ENCODE assay signal across 23 cellular contexts in genomic region chr16:3513892-3514600, GRCh38. TPM values are rescaled to one million over a fixed set of nuclear protein-coding genes. Genes with fewer than 3 reads are reported as not detected.
A peak's percentile ranks its signal among the peaks of the same experiment; 100 is the strongest.
DNase-seq lines count a peak whose midpoint lies in the region; ATAC-seq lines count a peak whose summit lies in the region.
"Had no signal": no experiment of that assay in that cellular context is flagged by ENCODE, and none has a peak within 500 bp of the region (broad histone marks: within the 10 kb centered on the region; RNA-seq: fewer than 3 reads in every experiment).

No MANE protein-coding gene starts in this region.

- H3K27me3 ChIP-seq in CD4-positive, CD25-positive, alpha-beta regulatory T cell (ENCODE audit: control insufficient read depth, insufficient read depth, low read length): no peaks in the 10 kb centered on the region
- H3K27me3 ChIP-seq: uterus had no signal

- peaks cover 22% of the 10 kb centered on the region for H3K4me1 ChIP-seq in CD4-positive, CD25-positive, alpha-beta regulatory T cell (ENCODE audit: control insufficient read depth, insufficient read depth, low read length, poor library complexity, severe bottlenecking)
- H3K4me1 ChIP-seq: uterus had no signal

- H3K27ac ChIP-seq in CD4-positive, CD25-positive, alpha-beta regulatory T cell (ENCODE audit: insufficient read depth, low read length, poor library complexity, severe bottlenecking): no peak overlapping the region
- H3K27ac ChIP-seq: uterus had no signal

- H3K27me3 Mint-ChIP-seq in T-helper 1 cell treated with Interleukin-12 subunit alpha and Interleukin-12 subunit beta and Interleukin-4 antibody, amounts not matched to agents 30 μg/mL and 1 μg/mL, for 36 hours (ENCODE audit: low read depth): no peaks in the 10 kb centered on the region
- H3K27me3 Mint-ChIP-seq in CD4-positive, CD25-positive, alpha-beta regulatory T cell: no peaks in the 10 kb centered on the region
- no peaks in the 10 kb centered on the region for H3K27me3 Mint-ChIP-seq in T-helper 17 cell
- H3K27me3 Mint-ChIP-seq: IgD-negative memory B cell had no signal

- no peak overlapping the region for H3K4me3 Mint-ChIP-seq in T-helper 1 cell treated with Interleukin-12 subunit alpha and Interleukin-12 subunit beta and Interleukin-4 antibody, amounts not matched to agents 30 μg/mL and 1 μg/mL, for 36 hours
- H3K4me3 Mint-ChIP-seq in CD4-positive, CD25-positive, alpha-beta regulatory T cell: no peak overlapping the region
- H3K4me3 Mint-ChIP-seq in T-helper 17 cell: no peak overlapping the region
- H3K4me3 Mint-ChIP-seq: activated T-cell treated with anti-CD3 and anti-CD28 coated beads, Interleukin-2, amount 50 U/mL, for 4 hours; IgD-negative memory B cell had no signal

- H3K27ac Mint-ChIP-seq in T-helper 1 cell treated with Interleukin-12 subunit alpha and Interleukin-12 subunit beta and Interleukin-4 antibody, amounts not matched to agents 30 μg/mL and 1 μg/mL, for 36 hours: peak overlapping the region; percentile 68
- peak overlapping the region in 2 of 3 donors; percentile 68 to 95 for H3K27ac Mint-ChIP-seq in CD4-positive, CD25-positive, alpha-beta regulatory T cell
- H3K27ac Mint-ChIP-seq in T-helper 17 cell: peak overlapping the region; percentile 14
- H3K27ac Mint-ChIP-seq: IgD-negative memory B cell had no signal

- peaks cover 41% of the 10 kb centered on the region for H3K36me3 ChIP-seq in CD4-positive, CD25-positive, alpha-beta regulatory T cell (ENCODE audit: control insufficient read depth, insufficient read depth, low read length)
- H3K36me3 ChIP-seq: uterus had no signal

- ATAC-seq in CD4-positive, CD25-positive, alpha-beta regulatory T cell (ENCODE audit: low read depth in 2 of 2): no peak
- ATAC-seq in T-helper 17 cell (no peak), HG03342 (IDR thresholded peaks at IDR 0.05; ENCODE audit: unreplicated experiment) (no peak)

- DNase-seq in T-helper 1 cell: no peak
- DNase-seq in CD4-positive, CD25-positive, alpha-beta regulatory T cell: no peak
- DNase-seq in T-helper 17 cell: no peak
- DNase-seq in islet precursor cell: peak; percentile 35
- DNase-seq in COLO829 (ENCODE audit: low spot score): no peak
- no peak for DNase-seq in activated CD4-positive, CD25-positive, alpha-beta regulatory T cell (lab: John Stamatoyannopoulos, UW)
- DNase-seq: activated T-cell treated with anti-CD3 and anti-CD28 coated beads, Interleukin-2, amount 50 U/mL, for 4 hours; anterior cingulate cortex; cortex of kidney; NCI-H2081 treated with DMSO at 0.1 percent for 48 hours; NCI-H82; stimulated activated CD4-positive, alpha-beta T cell treated with anti-CD3 and anti-CD28 coated beads, Interleukin-15, amount 100 ng/mL, for 24 hours; uterus had no signal

- no peaks in the 10 kb centered on the region for H3K9me3 Mint-ChIP-seq in T-helper 1 cell treated with Interleukin-12 subunit alpha and Interleukin-12 subunit beta and Interleukin-4 antibody, amounts not matched to agents 30 μg/mL and 1 μg/mL, for 36 hours
- no peaks in the 10 kb centered on the region for H3K9me3 Mint-ChIP-seq in CD4-positive, CD25-positive, alpha-beta regulatory T cell
- H3K9me3 Mint-ChIP-seq: activated T-cell treated with anti-CD3 and anti-CD28 coated beads, Interleukin-2, amount 50 U/mL, for 4 hours; IgD-negative memory B cell had no signal

- no peaks in the 10 kb centered on the region for H3K9me3 ChIP-seq in CD4-positive, CD25-positive, alpha-beta regulatory T cell (ENCODE audit: control insufficient read depth in 2 of 2, low read length in 2 of 2)
- H3K9me3 ChIP-seq in T-helper 17 cell (ENCODE audit: control insufficient read depth, low read length, poor library complexity, severe bottlenecking): no peaks in the 10 kb centered on the region
- H3K9me3 ChIP-seq: uterus had no signal

- no peak overlapping the region for H3K4me3 ChIP-seq in CD4-positive, CD25-positive, alpha-beta regulatory T cell (ENCODE audit: low read depth, low read length)
- H3K4me3 ChIP-seq: uterus had no signal

- H3K4me1 Mint-ChIP-seq in T-helper 1 cell treated with Interleukin-12 subunit alpha and Interleukin-12 subunit beta and Interleukin-4 antibody, amounts not matched to agents 30 μg/mL and 1 μg/mL, for 36 hours (ENCODE audit: low read depth): peaks cover 34% of the 10 kb centered on the region
- H3K4me1 Mint-ChIP-seq in CD4-positive, CD25-positive, alpha-beta regulatory T cell: peaks cover 0 to 34% (median 15%) of the 10 kb centered on the region in 4 donors
- peaks cover 26% of the 10 kb centered on the region for H3K4me1 Mint-ChIP-seq in T-helper 17 cell

- H3K36me3 Mint-ChIP-seq in T-helper 1 cell treated with Interleukin-12 subunit alpha and Interleukin-12 subunit beta and Interleukin-4 antibody, amounts not matched to agents 30 μg/mL and 1 μg/mL, for 36 hours (ENCODE audit: low read depth): peaks cover 36% of the 10 kb centered on the region
- H3K36me3 Mint-ChIP-seq in CD4-positive, CD25-positive, alpha-beta regulatory T cell: peaks cover 41% of the 10 kb centered on the region
- peaks cover 12% of the 10 kb centered on the region for H3K36me3 Mint-ChIP-seq in T-helper 17 cell (ENCODE audit: low read depth)

RNA-seq across cellular contexts. Expression of gene CLUAP1, which starts 13.2 kb away (rescaled TPM):
- 11.3 TPM for total RNA-seq in CD4-positive, CD25-positive, alpha-beta regulatory T cell
- 10 to 100 TPM; 20.6 to 35.1 (median 21.3) TPM for polyA plus RNA-seq in CD4-positive, CD25-positive, alpha-beta regulatory T cell
- total RNA-seq in T-helper 17 cell: 10 to 100 TPM; 10.7 to 19.0 TPM

RNA-seq across cellular contexts. Expression of gene C16orf90, which starts 18.8 kb away (rescaled TPM):
- not detected for total RNA-seq in CD4-positive, CD25-positive, alpha-beta regulatory T cell
- polyA plus RNA-seq in CD4-positive, CD25-positive, alpha-beta regulatory T cell: not detected
- not detected for total RNA-seq in T-helper 17 cell
- total RNA-seq: A673; activated T-cell treated with anti-CD3 and anti-CD28 coated beads, Interleukin-2, amount 50 U/mL, for 4 hours; Daoy; glomerular endothelial cell; lower leg skin; renal cortical epithelial cell; RPMI7951; uterus had no signal
- polyA plus RNA-seq: IgD-negative memory B cell, neural cell had no signal

Comparison
In these comparisons a context has a peak if more than half of its experiments do, and no peak if none do; other contexts are left out.
1. H3K27ac Mint-ChIP-seq: peak in every context shown above with its lines; median percentile 82 in CD4-positive, CD25-positive, alpha-beta regulatory T cell; 68 in T-helper 1 cell treated with Interleukin-12 subunit alpha and Interleukin-12 subunit beta and Interleukin-4 antibody, amounts not matched to agents 30 μg/mL and 1 μg/mL, for 36 hours; 14 in T-helper 17 cell.